Comparison of ENCODE assay signal across 1 cellular context in the genomic region with DNA sequence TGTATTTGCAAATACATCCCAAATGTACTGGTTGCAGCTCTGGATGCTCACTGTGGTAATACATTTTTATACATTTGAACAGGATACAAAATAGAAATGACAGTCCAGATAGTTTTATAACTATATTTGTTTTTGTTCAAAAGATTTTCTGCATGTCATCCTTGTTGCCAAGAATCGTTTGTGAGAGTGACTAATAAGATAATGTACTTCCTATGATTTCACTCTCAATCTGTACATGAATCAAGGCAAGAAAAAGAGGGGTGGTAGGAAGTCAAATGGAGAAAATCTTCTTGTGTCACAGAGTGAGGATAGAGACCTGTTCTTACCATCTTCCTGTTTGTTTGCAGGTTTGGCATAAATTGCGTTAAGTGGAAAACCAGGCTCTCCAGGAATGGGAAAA.
TF ChIP-seq lines count a peak whose summit lies in the region.

No MANE protein-coding gene starts in this region.

TF ChIP-seq in HepG2, 621 proteins besides CTCF, POLR2A, EP300 and RAD21:
- no peak for TF ChIP-seq ZNF850 (CRISPR knock-in tag; conservative IDR thresholded peaks at IDR 0.05)
- TF ChIP-seq, protein P1, sequence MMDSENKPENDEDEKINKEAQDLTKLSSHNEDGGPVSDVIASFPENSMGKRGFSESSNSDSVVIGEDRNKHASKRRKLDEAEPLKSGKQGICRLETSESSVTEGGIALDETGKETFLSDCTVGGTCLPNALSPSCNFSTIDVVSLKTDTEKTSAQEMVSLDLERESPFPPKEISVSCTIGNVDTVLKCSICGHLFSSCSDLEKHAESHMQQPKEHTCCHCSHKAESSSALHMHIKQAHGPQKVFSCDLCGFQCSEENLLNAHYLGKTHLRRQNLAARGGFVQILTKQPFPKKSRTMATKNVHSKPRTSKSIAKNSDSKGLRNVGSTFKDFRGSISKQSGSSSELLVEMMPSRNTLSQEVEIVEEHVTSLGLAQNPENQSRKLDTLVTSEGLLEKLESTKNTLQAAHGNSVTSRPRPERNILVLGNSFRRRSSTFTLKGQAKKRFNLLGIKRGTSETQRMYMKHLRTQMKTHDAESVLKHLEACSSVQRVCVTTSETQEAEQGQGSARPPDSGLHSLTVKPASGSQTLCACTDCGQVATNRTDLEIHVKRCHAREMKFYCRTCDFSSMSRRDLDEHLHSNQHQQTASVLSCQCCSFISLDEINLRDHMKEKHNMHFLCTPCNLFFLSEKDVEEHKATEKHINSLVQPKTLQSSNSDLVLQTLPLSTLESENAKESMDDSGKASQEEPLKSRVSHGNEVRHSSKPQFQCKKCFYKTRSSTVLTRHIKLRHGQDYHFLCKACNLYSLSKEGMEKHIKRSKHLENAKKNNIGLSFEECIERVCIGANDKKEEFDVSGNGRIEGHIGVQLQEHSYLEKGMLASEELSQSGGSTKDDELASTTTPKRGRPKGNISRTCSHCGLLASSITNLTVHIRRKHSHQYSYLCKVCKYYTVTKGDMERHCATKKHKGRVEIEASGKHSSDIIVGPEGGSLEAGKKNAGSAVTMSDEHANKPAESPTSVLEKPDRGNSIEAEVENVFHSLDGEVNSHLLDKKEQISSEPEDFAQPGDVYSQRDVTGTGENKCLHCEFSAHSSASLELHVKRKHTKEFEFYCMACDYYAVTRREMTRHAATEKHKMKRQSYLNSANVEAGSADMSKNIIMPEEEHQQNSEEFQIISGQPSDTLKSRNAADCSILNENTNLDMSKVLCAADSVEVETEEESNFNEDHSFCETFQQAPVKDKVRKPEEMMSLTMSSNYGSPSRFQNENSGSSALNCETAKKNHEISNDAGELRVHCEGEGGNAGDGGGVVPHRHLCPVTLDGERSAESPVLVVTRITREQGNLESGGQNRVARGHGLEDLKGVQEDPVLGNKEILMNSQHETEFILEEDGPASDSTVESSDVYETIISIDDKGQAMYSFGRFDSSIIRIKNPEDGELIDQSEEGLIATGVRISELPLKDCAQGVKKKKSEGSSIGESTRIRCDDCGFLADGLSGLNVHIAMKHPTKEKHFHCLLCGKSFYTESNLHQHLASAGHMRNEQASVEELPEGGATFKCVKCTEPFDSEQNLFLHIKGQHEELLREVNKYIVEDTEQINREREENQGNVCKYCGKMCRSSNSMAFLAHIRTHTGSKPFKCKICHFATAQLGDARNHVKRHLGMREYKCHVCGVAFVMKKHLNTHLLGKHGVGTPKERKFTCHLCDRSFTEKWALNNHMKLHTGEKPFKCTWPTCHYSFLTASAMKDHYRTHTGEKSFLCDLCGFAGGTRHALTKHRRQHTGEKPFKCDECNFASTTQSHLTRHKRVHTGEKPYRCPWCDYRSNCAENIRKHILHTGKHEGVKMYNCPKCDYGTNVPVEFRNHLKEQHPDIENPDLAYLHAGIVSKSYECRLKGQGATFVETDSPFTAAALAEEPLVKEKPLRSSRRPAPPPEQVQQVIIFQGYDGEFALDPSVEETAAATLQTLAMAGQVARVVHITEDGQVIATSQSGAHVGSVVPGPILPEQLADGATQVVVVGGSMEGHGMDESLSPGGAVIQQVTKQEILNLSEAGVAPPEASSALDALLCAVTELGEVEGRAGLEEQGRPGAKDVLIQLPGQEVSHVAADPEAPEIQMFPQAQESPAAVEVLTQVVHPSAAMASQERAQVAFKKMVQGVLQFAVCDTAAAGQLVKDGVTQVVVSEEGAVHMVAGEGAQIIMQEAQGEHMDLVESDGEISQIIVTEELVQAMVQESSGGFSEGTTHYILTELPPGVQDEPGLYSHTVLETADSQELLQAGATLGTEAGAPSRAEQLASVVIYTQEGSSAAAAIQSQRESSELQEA (CRISPR knock-in tag; IDR thresholded peaks at IDR 0.05; ENCODE audit: not compliant biosample characterization): no peak
- TF ChIP-seq, protein P2, sequence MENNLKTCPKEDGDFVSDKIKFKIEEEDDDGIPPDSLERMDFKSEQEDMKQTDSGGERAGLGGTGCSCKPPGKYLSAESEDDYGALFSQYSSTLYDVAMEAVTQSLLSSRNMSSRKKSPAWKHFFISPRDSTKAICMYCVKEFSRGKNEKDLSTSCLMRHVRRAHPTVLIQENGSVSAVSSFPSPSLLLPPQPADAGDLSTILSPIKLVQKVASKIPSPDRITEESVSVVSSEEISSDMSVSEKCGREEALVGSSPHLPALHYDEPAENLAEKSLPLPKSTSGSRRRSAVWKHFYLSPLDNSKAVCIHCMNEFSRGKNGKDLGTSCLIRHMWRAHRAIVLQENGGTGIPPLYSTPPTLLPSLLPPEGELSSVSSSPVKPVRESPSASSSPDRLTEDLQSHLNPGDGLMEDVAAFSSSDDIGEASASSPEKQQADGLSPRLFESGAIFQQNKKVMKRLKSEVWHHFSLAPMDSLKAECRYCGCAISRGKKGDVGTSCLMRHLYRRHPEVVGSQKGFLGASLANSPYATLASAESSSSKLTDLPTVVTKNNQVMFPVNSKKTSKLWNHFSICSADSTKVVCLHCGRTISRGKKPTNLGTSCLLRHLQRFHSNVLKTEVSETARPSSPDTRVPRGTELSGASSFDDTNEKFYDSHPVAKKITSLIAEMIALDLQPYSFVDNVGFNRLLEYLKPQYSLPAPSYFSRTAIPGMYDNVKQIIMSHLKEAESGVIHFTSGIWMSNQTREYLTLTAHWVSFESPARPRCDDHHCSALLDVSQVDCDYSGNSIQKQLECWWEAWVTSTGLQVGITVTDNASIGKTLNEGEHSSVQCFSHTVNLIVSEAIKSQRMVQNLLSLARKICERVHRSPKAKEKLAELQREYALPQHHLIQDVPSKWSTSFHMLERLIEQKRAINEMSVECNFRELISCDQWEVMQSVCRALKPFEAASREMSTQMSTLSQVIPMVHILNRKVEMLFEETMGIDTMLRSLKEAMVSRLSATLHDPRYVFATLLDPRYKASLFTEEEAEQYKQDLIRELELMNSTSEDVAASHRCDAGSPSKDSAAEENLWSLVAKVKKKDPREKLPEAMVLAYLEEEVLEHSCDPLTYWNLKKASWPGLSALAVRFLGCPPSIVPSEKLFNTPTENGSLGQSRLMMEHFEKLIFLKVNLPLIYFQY (CRISPR knock-in tag; IDR thresholded peaks at IDR 0.05; ENCODE audit: borderline replicate concordance): no peak
- TF ChIP-seq TRIM24 (CRISPR knock-in tag; IDR thresholded peaks at IDR 0.05): no peak
- TF ChIP-seq IKZF1 (IDR thresholded peaks at IDR 0.05): no peak
- no peak for TF ChIP-seq SOX13 (IDR thresholded peaks at IDR 0.05)
- no peak for TF ChIP-seq SOX13 (CRISPR knock-in tag; conservative IDR thresholded peaks at IDR 0.05 in 1 of 2, IDR thresholded peaks at IDR 0.05 in 1 of 2)
- TF ChIP-seq ZFP36 (IDR thresholded peaks at IDR 0.05; ENCODE audit: borderline replicate concordance, low read depth, low read length, partially characterized antibody): no peak
- TF ChIP-seq ZNF841 (CRISPR knock-in tag; IDR thresholded peaks at IDR 0.05; ENCODE audit: borderline replicate concordance): no peak
- TF ChIP-seq PAX8 (CRISPR knock-in tag; IDR thresholded peaks at IDR 0.05; ENCODE audit: borderline replicate concordance): no peak
- no peak for TF ChIP-seq HCFC1 (IDR thresholded peaks at IDR 0.05; ENCODE audit: low read depth, low read length)
- TF ChIP-seq ZNF775 (CRISPR knock-in tag; IDR thresholded peaks at IDR 0.05; ENCODE audit: borderline replicate concordance): no peak
- TF ChIP-seq SPEN (CRISPR knock-in tag; IDR thresholded peaks at IDR 0.05; ENCODE audit: low read depth): no peak
- no peak for TF ChIP-seq ZNF501 (CRISPR knock-in tag; IDR thresholded peaks at IDR 0.05)
- no peak for TF ChIP-seq HMG20A (CRISPR knock-in tag; IDR thresholded peaks at IDR 0.05; ENCODE audit: borderline replicate concordance)
- TF ChIP-seq, protein P3, sequence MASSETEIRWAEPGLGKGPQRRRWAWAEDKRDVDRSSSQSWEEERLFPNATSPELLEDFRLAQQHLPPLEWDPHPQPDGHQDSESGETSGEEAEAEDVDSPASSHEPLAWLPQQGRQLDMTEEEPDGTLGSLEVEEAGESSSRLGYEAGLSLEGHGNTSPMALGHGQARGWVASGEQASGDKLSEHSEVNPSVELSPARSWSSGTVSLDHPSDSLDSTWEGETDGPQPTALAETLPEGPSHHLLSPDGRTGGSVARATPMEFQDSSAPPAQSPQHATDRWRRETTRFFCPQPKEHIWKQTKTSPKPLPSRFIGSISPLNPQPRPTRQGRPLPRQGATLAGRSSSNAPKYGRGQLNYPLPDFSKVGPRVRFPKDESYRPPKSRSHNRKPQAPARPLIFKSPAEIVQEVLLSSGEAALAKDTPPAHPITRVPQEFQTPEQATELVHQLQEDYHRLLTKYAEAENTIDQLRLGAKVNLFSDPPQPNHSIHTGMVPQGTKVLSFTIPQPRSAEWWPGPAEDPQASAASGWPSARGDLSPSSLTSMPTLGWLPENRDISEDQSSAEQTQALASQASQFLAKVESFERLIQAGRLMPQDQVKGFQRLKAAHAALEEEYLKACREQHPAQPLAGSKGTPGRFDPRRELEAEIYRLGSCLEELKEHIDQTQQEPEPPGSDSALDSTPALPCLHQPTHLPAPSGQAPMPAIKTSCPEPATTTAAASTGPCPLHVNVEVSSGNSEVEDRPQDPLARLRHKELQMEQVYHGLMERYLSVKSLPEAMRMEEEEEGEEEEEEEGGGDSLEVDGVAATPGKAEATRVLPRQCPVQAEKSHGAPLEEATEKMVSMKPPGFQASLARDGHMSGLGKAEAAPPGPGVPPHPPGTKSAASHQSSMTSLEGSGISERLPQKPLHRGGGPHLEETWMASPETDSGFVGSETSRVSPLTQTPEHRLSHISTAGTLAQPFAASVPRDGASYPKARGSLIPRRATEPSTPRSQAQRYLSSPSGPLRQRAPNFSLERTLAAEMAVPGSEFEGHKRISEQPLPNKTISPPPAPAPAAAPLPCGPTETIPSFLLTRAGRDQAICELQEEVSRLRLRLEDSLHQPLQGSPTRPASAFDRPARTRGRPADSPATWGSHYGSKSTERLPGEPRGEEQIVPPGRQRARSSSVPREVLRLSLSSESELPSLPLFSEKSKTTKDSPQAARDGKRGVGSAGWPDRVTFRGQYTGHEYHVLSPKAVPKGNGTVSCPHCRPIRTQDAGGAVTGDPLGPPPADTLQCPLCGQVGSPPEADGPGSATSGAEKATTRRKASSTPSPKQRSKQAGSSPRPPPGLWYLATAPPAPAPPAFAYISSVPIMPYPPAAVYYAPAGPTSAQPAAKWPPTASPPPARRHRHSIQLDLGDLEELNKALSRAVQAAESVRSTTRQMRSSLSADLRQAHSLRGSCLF (CRISPR knock-in tag; IDR thresholded peaks at IDR 0.05; ENCODE audit: borderline replicate concordance): no peak
- no peak for TF ChIP-seq KAT2B (IDR thresholded peaks at IDR 0.05; ENCODE audit: borderline replicate concordance, low read depth, low read length)
- no peak for TF ChIP-seq GATAD2A (CRISPR knock-in tag; IDR thresholded peaks at IDR 0.05)
- no peak for TF ChIP-seq HDAC6 (IDR thresholded peaks at IDR 0.05; ENCODE audit: low read depth, low read length)
- no peak for TF ChIP-seq ZNF335 (CRISPR knock-in tag; IDR thresholded peaks at IDR 0.05)
- no peak for TF ChIP-seq ZNF816 (CRISPR knock-in tag; IDR thresholded peaks at IDR 0.05; ENCODE audit: borderline replicate concordance)
